In the genomic region with DNA sequence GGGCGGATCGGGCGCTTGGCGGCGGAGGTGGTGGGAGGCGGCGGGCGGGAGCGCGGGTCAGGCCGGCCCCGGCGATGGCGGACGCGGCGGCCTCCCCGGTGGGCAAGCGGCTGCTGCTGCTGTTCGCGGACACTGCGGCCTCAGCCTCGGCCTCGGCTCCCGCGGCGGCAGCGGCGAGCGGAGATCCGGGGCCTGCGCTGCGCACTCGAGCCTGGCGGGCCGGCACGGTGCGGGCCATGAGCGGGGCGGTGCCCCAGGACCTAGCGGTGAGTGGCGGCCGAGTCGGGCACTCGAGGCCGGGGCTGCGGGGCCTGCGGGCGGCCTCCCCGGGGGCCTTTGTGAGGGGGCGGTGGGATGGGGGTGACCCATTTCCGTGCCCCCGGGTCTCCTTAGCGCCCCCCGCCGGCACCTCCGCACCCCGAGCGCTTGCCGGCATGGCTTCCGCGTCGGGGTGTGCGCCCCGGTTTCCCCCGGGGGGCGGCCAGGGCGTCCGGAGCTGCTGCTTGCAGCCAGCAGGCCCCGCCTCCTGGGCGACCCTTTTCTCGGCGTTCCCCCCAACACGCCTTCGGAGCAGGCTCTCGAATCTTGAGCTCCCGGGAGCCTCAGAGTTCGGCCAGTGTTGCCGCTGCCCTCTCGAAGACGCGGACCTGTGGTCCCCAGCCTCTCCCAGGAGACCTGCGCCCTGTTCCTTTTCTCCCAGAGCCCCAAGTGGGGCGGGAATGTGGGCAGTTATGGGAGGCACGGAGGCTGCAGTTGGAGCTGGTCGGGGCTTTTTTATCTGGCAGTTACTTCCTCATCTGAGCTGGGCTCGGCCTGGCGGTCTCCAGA, we compare ENCODE assay signal across 8 cellular contexts. TPM values are rescaled to one million over a fixed set of nuclear protein-coding genes. Genes with fewer than 3 reads are reported as not detected.
A peak's percentile ranks its signal among the peaks of the same experiment; 100 is the strongest.
DNase-seq lines count a peak whose midpoint lies in the region; ATAC-seq and TF ChIP-seq lines count a peak whose summit lies in the region.

No MANE protein-coding gene starts in this region.

- H3K27ac ChIP-seq in esophagus (ENCODE audit: low read depth in 2 of 2, low read length in 1 of 2): peak overlapping the region; percentile 96 to 97

- H3K27me3 ChIP-seq in esophagus (ENCODE audit: control insufficient read depth in 1 of 2, insufficient read depth in 2 of 2, low read length in 2 of 2): no peaks in the 10 kb centered on the region

- peaks cover 0 to 3% of the 10 kb centered on the region in 2 donors for H3K4me1 ChIP-seq in esophagus (ENCODE audit: control insufficient read depth in 2 of 2, insufficient read depth in 2 of 2, low read length in 1 of 2)

- ATAC-seq in GM18505 (IDR thresholded peaks at IDR 0.05; ENCODE audit: unreplicated experiment) (peak; percentile 39), HG03025 (IDR thresholded peaks at IDR 0.05; ENCODE audit: low FRiP score, unreplicated experiment) (peak; percentile 40)

- 0 to 1% methylated on average over 42 to 88 of the region's 88 CpGs for WGBS in esophagus, 2 donors

- H3K36me3 ChIP-seq in esophagus (ENCODE audit: control insufficient read depth in 2 of 2, insufficient read depth in 2 of 2, low read length in 1 of 2): peaks cover 0 to 2% of the 10 kb centered on the region in 2 donors

- peak overlapping the region; percentile 94 to 96 for H3K4me3 ChIP-seq in esophagus (ENCODE audit: low read depth in 1 of 2, low read length in 2 of 2)

- DNase-seq in 8988T (peak; percentile 41), NOMO-1 treated with DMSO at 0.1 percent for 48 hours (lab: John Stamatoyannopoulos, UW; ENCODE audit: unreplicated experiment) (peak; percentile 68), activated T-cell treated with anti-CD3 and anti-CD28 coated beads for 1 hour (ENCODE audit: low read depth) (peak; percentile 61), myocyte (ENCODE audit: low read depth) (peak; percentile 66)
- DNase-seq in stimulated activated CD8-positive, alpha-beta memory T cell treated with anti-CD3 and anti-CD28 coated beads, Interleukin-7, amount 100 ng/mL, for 48 hours (ENCODE audit: extremely low read depth in 1 of 2, low read depth in 1 of 2): peak; percentile 46 to 55

- TF ChIP-seq POLR2A in GM18505 (IDR thresholded peaks at IDR 0.05; ENCODE audit: borderline replicate concordance, extremely low read depth, insufficient read depth, insufficient read length): peak; percentile 69

- no peaks in the 10 kb centered on the region for H3K9me3 ChIP-seq in esophagus (ENCODE audit: control insufficient read depth in 2 of 2, insufficient read depth in 1 of 2, low read depth in 1 of 2, low read length in 1 of 2)

RNA-seq across cellular contexts. Expression of a gene that starts 0.5 kb away (rescaled TPM):
- 10 to 100 TPM; 18.7 to 20.7 TPM for polyA plus RNA-seq in esophagus
- 33.3 and 41.4 TPM in 2 replicates for total RNA-seq in myocyte
- 27.3 TPM for polyA plus RNA-seq in myocyte (2012)

RNA-seq across cellular contexts. Expression of a gene that starts 14.9 kb away (rescaled TPM):
- 1 to 10 TPM; 7.4 to 8.7 TPM for polyA plus RNA-seq in esophagus
- total RNA-seq in myocyte: 35.2 and 38.7 TPM in 2 replicates
- polyA plus RNA-seq in myocyte (2012): 31.4 TPM

RNA-seq across cellular contexts. Expression of a gene that starts 21.3 kb away (rescaled TPM):
- 1 to 10 TPM; 1.0 to 1.6 TPM for polyA plus RNA-seq in esophagus
- 0.05 and 0.16 TPM in 2 replicates for total RNA-seq in myocyte
- polyA plus RNA-seq in myocyte (2012): 0.13 TPM

Comparison
In these comparisons a context has a peak if more than half of its experiments do, and no peak if none do; other contexts are left out.
1. Peak in every context shown above with its lines: DNase-seq, ATAC-seq, H3K4me3 ChIP-seq and H3K27ac ChIP-seq.